In the genomic region with DNA sequence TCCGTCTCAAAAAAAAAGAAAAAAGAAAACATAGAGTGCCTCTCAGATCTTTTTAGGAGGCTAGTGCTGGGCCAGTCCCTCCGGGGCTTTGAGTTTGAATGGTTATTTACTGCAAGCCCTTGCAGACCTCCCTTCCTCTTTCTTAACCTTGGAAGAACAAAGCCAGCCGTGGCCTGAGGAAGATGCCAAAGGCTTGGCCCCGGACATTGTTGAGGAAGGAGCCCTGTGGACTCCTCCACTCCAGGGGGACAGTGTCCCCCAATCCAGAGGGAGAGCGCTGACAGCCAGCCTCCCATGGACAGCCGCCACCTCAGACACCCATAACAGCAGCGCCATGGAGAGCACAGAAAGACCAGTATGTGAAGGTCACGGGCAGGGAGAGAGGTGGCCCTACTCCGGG, we compare ENCODE assay signal across 1 cellular context.
A peak's percentile ranks its signal among the peaks of the same experiment; 100 is the strongest.
TF ChIP-seq lines count a peak whose summit lies in the region.

No MANE protein-coding gene starts in this region.

TF ChIP-seq in K562, 482 proteins besides CTCF, POLR2A, EP300 and RAD21:
- 0 out of 2 replicates have a peak, but pooled peaks have one; percentile 10 for TF ChIP-seq ESRRA (IDR thresholded peaks at IDR 0.05; ENCODE audit: borderline replicate concordance, low read depth)
- no peak for TF ChIP-seq RBM22 (IDR thresholded peaks at IDR 0.05; ENCODE audit: low read depth, low read length, poor library complexity, severe bottlenecking)
